ENCODE assay signal across 8 cellular contexts in the genomic region with DNA sequence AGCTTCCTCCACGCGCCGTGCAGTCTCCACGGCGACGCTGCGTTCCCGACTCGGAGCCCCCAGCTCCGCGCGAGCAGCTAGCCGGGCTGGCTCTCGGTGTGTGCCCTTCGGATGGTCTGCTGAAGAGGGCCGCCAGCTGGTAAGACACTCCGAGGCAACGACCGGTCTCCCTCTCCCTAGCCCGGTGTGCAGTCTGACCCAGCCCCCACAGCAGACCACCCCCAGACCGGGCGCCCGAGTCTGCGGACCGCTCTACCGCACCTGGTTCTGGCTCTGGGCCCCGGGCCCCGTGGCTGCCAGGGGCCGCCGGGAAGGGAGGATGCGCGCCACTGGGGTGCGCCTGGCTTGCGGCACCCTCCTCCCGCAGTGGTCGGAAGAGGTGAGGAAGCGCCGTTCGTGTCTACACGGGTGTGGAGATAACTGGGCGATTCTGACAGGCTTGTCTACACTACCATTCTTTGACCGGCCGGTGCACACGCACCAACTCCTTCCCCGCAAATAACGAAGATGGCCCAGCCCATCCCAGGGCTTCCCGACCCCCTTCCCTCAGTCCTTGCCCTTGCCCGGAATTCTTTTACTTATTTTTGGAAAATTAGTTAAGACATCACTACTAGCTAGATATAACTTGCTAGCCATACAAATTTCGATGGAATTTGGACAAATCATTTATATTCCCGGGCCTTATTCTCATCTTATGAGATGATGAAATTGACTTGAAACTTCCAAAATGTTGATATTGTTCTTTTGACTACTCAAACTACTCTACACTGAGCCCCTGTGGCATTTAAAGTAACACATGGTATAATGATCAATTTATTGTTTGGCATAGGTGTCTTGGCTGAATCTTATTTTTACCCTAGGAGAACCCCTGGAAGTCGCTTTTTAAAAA. TPM values are rescaled to one million over a fixed set of nuclear protein-coding genes. Genes with fewer than 3 reads are reported as not detected.
A peak's percentile ranks its signal among the peaks of the same experiment; 100 is the strongest.
DNase-seq lines count a peak whose midpoint lies in the region; ATAC-seq and TF ChIP-seq lines count a peak whose summit lies in the region.

No MANE protein-coding gene starts in this region.

- peaks cover 3 to 34% of the 10 kb centered on the region in 2 donors for H3K27me3 Mint-ChIP-seq in CD8-positive, alpha-beta memory T cell
- H3K27me3 Mint-ChIP-seq in T-helper 1 cell treated with Interleukin-12 subunit alpha and Interleukin-12 subunit beta and Interleukin-4 antibody, amounts not matched to agents 30 μg/mL and 1 μg/mL, for 36 hours (ENCODE audit: low read depth): peaks cover 54% of the 10 kb centered on the region
- peaks cover 27% of the 10 kb centered on the region for H3K27me3 Mint-ChIP-seq in mesothelial cell of epicardium (ENCODE audit: low read depth)

- intact Hi-C loops in dorsolateral prefrontal cortex (cut with DNase I): no loop called here

- no peaks in the 10 kb centered on the region for H3K36me3 Mint-ChIP-seq in CD8-positive, alpha-beta memory T cell
- no peaks in the 10 kb centered on the region for H3K36me3 Mint-ChIP-seq in T-helper 1 cell treated with Interleukin-12 subunit alpha and Interleukin-12 subunit beta and Interleukin-4 antibody, amounts not matched to agents 30 μg/mL and 1 μg/mL, for 36 hours (ENCODE audit: low read depth)
- H3K36me3 Mint-ChIP-seq in mesothelial cell of epicardium: no peaks in the 10 kb centered on the region

- peak in 2 of 56 donors; percentile 5 to 9 for TF ChIP-seq CTCF in dorsolateral prefrontal cortex (IDR thresholded peaks at IDR 0.05 in 54 of 56, conservative IDR thresholded peaks at IDR 0.05 in 2 of 56; ENCODE audit: low read depth in 1 of 56, partially characterized antibody in 56 of 56)
- no peak for TF ChIP-seq CTCF in mesothelial cell of epicardium (IDR thresholded peaks at IDR 0.05; ENCODE audit: unreplicated experiment)
- no peak for TF ChIP-seq CTCF in suprapubic skin (IDR thresholded peaks at IDR 0.05)
- no peak for TF ChIP-seq CTCF in GM10248 (IDR thresholded peaks at IDR 0.05; ENCODE audit: control extremely low read depth, extremely low read depth, low read depth, missing control alignments)

- no peak for TF ChIP-seq POLR2A in suprapubic skin (IDR thresholded peaks at IDR 0.05)

- H3K27me3 ChIP-seq in CD8-positive, alpha-beta memory T cell (ENCODE audit: insufficient read depth, low read length, poor library complexity, severe bottlenecking): no peaks in the 10 kb centered on the region
- H3K27me3 ChIP-seq in dorsolateral prefrontal cortex: no peaks in the 10 kb centered on the region
- H3K27me3 ChIP-seq in suprapubic skin: no peaks in the 10 kb centered on the region

- no peaks in the 10 kb centered on the region for H3K9me3 Mint-ChIP-seq in CD8-positive, alpha-beta memory T cell
- no peaks in the 10 kb centered on the region for H3K9me3 Mint-ChIP-seq in T-helper 1 cell treated with Interleukin-12 subunit alpha and Interleukin-12 subunit beta and Interleukin-4 antibody, amounts not matched to agents 30 μg/mL and 1 μg/mL, for 36 hours
- no peaks in the 10 kb centered on the region for H3K9me3 Mint-ChIP-seq in mesothelial cell of epicardium

- peak overlapping the region; percentile 75 to 86 (median 79) for H3K4me3 Mint-ChIP-seq in CD8-positive, alpha-beta memory T cell
- peak overlapping the region; percentile 78 for H3K4me3 Mint-ChIP-seq in T-helper 1 cell treated with Interleukin-12 subunit alpha and Interleukin-12 subunit beta and Interleukin-4 antibody, amounts not matched to agents 30 μg/mL and 1 μg/mL, for 36 hours
- H3K4me3 Mint-ChIP-seq in mesothelial cell of epicardium: peak overlapping the region; percentile 76

- peaks cover 12 to 19% (median 18%) of the 10 kb centered on the region in 3 donors for H3K4me1 Mint-ChIP-seq in CD8-positive, alpha-beta memory T cell
- H3K4me1 Mint-ChIP-seq in T-helper 1 cell treated with Interleukin-12 subunit alpha and Interleukin-12 subunit beta and Interleukin-4 antibody, amounts not matched to agents 30 μg/mL and 1 μg/mL, for 36 hours (ENCODE audit: low read depth): peaks cover 9% of the 10 kb centered on the region
- peaks cover 12% of the 10 kb centered on the region for H3K4me1 Mint-ChIP-seq in mesothelial cell of epicardium

- no peaks in the 10 kb centered on the region for H3K9me3 ChIP-seq in CD8-positive, alpha-beta memory T cell (ENCODE audit: low read length)
- no peaks in the 10 kb centered on the region for H3K9me3 ChIP-seq in suprapubic skin

- 5% methylated on average over 17 of the region's 51 CpGs for WGBS in suprapubic skin

- POLR2A ChIA-PET in CD8-positive, alpha-beta memory T cell (lab: Charles Lee): interaction anchor here (0.6 kb wide), 1 partner anchor 1171 kb away, joined by 3 read pairs; no protein-coding TSS in a partner anchor
- POLR2A ChIA-PET in GM10248 (lab: Yijun Ruan, JAX): no interaction called here

- H3K27ac Mint-ChIP-seq in CD8-positive, alpha-beta memory T cell: peak overlapping the region in 5 of 8 donors; percentile 0 to 79 (median 69)
- no peak overlapping the region for H3K27ac Mint-ChIP-seq in T-helper 1 cell treated with Interleukin-12 subunit alpha and Interleukin-12 subunit beta and Interleukin-4 antibody, amounts not matched to agents 30 μg/mL and 1 μg/mL, for 36 hours
- H3K27ac Mint-ChIP-seq in mesothelial cell of epicardium: no peak overlapping the region

- H3K27ac ChIP-seq in CD8-positive, alpha-beta memory T cell (ENCODE audit: low read depth, low read length): peak overlapping the region; percentile 29
- peak overlapping the region in 52 of 59 donors; percentile 3 to 87 (median 68) for H3K27ac ChIP-seq in dorsolateral prefrontal cortex
- peak overlapping the region; percentile 50 for H3K27ac ChIP-seq in suprapubic skin

- ATAC-seq in GM19372 (IDR thresholded peaks at IDR 0.05; ENCODE audit: low read depth, unreplicated experiment) (peak; percentile 33), HG03439 (IDR thresholded peaks at IDR 0.05; ENCODE audit: unreplicated experiment) (peak; percentile 49)

- CTCF ChIA-PET in CD8-positive, alpha-beta memory T cell (lab: Charles Lee): interaction anchor here (1.4 to 1.5 kb wide), 2 partner anchors 41 to 362 kb away, joined by 4 to 6 read pairs; no protein-coding TSS in a partner anchor
- CTCF ChIA-PET in GM10248 (lab: Yijun Ruan, JAX): interaction anchor here (1.4 to 2.5 kb wide), 3 partner anchors 9 to 362 kb away, joined by 3 to 8 read pairs (median 5); no protein-coding TSS in a partner anchor

- peaks cover 13% of the 10 kb centered on the region for H3K4me1 ChIP-seq in CD8-positive, alpha-beta memory T cell (ENCODE audit: insufficient read depth, low read length)
- H3K4me1 ChIP-seq in suprapubic skin: peaks cover 19% of the 10 kb centered on the region

- H3K4me3 ChIP-seq in CD8-positive, alpha-beta memory T cell (ENCODE audit: low read length): peak overlapping the region; percentile 51
- H3K4me3 ChIP-seq in dorsolateral prefrontal cortex: peak overlapping the region; percentile 48 to 84 (median 75)
- peak overlapping the region; percentile 66 for H3K4me3 ChIP-seq in suprapubic skin

- H3K36me3 ChIP-seq in CD8-positive, alpha-beta memory T cell (ENCODE audit: insufficient read depth, low read length): no peaks in the 10 kb centered on the region
- H3K36me3 ChIP-seq in suprapubic skin: no peaks in the 10 kb centered on the region

- TF ChIP-seq EP300 in suprapubic skin (IDR thresholded peaks at IDR 0.05): no peak

- peak in 3 of 5 donors; percentile 9 to 48 (median 24) for DNase-seq in CD8-positive, alpha-beta memory T cell
- DNase-seq in dorsolateral prefrontal cortex (peak in 6 of 10 donors; percentile 3 to 68 (median 34)), mesothelial cell of epicardium (ENCODE audit: low spot score in 2 of 2, unreplicated experiment in 2 of 2) (peak in 1 of 2 experiments; percentile 62), suprapubic skin (ENCODE audit: low spot score in 2 of 2) (peak in 1 of 2 donors; percentile 69), GM10248 (ENCODE audit: extremely low spot score) (no peak)

RNA-seq across cellular contexts. Expression of gene ERICH2, which starts 1.1 kb away (rescaled TPM):
- total RNA-seq in CD8-positive, alpha-beta memory T cell: not detected
- not detected for polyA plus RNA-seq in CD8-positive, alpha-beta memory T cell
- total RNA-seq in dorsolateral prefrontal cortex (1 to 10 TPM in 87 of 120 experiments, under 1 TPM in 13, not detected in 20; 0.84 to 5.8 (median 1.9) TPM), mesothelial cell of epicardium (0.47 to 1.1 TPM (median 0.94 TPM) in 3 replicates), suprapubic skin (not detected)

RNA-seq across cellular contexts. Expression of gene GAD1, which starts 45.4 kb away (rescaled TPM):
- total RNA-seq in CD8-positive, alpha-beta memory T cell: 1 to 10 TPM in 1 of 2 experiments, under 1 TPM in 1; 0.55 to 1.0 TPM
- polyA plus RNA-seq in CD8-positive, alpha-beta memory T cell: not detected
- total RNA-seq in dorsolateral prefrontal cortex (100 to 1,000 TPM in 53 of 120 experiments, 10 to 100 TPM in 67; 22.4 to 164 (median 94.0) TPM), mesothelial cell of epicardium (0.20 to 0.34 TPM (median 0.31 TPM) in 3 replicates), suprapubic skin (1 to 10 TPM in 1 of 4 donors, not detected in 3; 2.6 TPM)

RNA-seq across cellular contexts. Expression of gene SP5, which starts 56.2 kb away (rescaled TPM):
- not detected for total RNA-seq in CD8-positive, alpha-beta memory T cell
- polyA plus RNA-seq in CD8-positive, alpha-beta memory T cell: not detected
- total RNA-seq in dorsolateral prefrontal cortex (1 to 10 TPM in 29 of 120 experiments, under 1 TPM in 56, not detected in 35; 0.19 to 4.2 (median 0.61) TPM), mesothelial cell of epicardium (2.2 to 4.6 TPM (median 2.7 TPM) in 3 replicates), suprapubic skin (1 to 10 TPM in 1 of 4 donors, under 1 TPM in 2, not detected in 1; 0.32 to 1.3 (median 0.89) TPM)

Comparison
In these comparisons a context has a peak if more than half of its experiments do, and no peak if none do; other contexts are left out.
1. H3K27ac Mint-ChIP-seq: peak in CD8-positive, alpha-beta memory T cell (5 of 8); none in T-helper 1 cell treated with Interleukin-12 subunit alpha and Interleukin-12 subunit beta and Interleukin-4 antibody, amounts not matched to agents 30 μg/mL and 1 μg/mL, for 36 hours (single experiment) and mesothelial cell of epicardium (single experiment).
2. RNA of gene GAD1, which starts 45.4 kb away (total RNA-seq): 22.4 to 164 TPM in dorsolateral prefrontal cortex; 0.55 to 1.0 TPM in CD8-positive, alpha-beta memory T cell, 2.6 TPM in suprapubic skin and 0.20 to 0.34 TPM in mesothelial cell of epicardium; every median in the first group is over 4 times any median in the second.
3. Peak in every context shown above with its lines, with median percentiles within 50 percentile points of each other: H3K27ac ChIP-seq, H3K4me3 ChIP-seq and H3K4me3 Mint-ChIP-seq.